1 cellular context compared by ENCODE assay signal in genomic region chr6:128259036-128259734, GRCh38.
TF ChIP-seq lines count a peak whose summit lies in the region.

No MANE protein-coding gene starts in this region.

TF ChIP-seq in GM23338, 12 proteins besides CTCF, POLR2A, EP300 and RAD21 (continued from another document):
- TF ChIP-seq ZNF462 (CRISPR knock-in tag; IDR thresholded peaks at IDR 0.05) (no peak), CREB1 (CRISPR knock-in tag; IDR thresholded peaks at IDR 0.05; ENCODE audit: low read depth) (no peak), STAT1 (IDR thresholded peaks at IDR 0.05; ENCODE audit: unreplicated experiment) (no peak), EZH2 (IDR thresholded peaks at IDR 0.05; ENCODE audit: low read depth, unreplicated experiment) (no peak), EZH2phosphoT487 (IDR thresholded peaks at IDR 0.05; ENCODE audit: unreplicated experiment) (no peak)
